ENCODE assay signal across 8 cellular contexts in the genomic region with DNA sequence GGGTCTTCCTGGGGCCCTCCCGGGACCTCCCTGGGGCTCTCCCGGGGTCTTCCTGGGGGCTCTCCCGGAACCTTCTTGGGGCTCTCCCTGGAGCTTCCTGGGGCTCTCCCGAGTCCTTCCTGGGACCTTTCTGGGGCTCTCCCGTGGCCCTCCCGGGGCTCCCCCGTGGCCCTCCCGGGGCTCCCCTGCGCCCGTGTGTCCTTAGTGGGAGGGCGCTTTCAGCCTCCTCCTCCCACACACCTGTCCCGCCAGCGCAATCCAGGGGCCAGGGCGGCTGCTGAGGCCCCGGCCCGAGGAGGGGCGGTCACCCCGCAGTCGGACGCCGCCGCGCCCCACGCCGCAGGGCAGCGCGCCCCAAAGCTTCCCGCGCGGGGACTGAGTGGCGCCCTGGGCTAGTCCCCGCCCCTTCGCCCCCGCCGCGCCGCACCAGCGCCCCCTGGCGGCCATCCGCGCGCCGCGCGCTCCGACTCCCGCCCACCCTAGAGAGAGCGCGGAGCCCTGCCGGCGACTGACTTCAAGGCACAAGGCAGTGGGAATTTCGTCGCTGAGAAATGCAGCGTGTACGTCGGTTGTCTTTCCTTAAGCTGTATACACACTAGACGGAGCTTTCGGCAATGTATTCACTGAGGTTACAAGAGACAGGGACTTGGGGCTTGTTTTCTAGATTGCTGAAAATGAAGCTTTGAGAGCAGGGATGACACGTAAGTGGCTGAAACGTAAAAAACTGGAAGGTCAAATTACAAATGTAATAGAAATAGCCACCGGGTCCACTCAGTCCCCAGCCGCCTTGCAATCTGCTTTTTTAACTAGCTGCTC. TPM values are rescaled to one million over a fixed set of nuclear protein-coding genes. Genes with fewer than 3 reads are reported as not detected.
DNase-seq lines count a peak whose midpoint lies in the region; TF ChIP-seq lines count a peak whose summit lies in the region.

No MANE protein-coding gene starts in this region.

- H3K27ac ChIP-seq in GM23248 (no peak overlapping the region), Karpas-422 (ENCODE audit: low read length) (no peak overlapping the region), SK-N-MC (no peak overlapping the region), cardiac muscle cell (no peak overlapping the region), trophoblast cell (ENCODE audit: low read depth, low read length) (no peak overlapping the region), transverse colon (no peak overlapping the region)

- TF ChIP-seq EP300 in transverse colon (IDR thresholded peaks at IDR 0.05; ENCODE audit: low read depth) = no peak

- H3K9ac ChIP-seq in ES-I3 (ENCODE audit: low read depth, low read length) = peak overlapping the region; percentile 72
- 0 out of 2 replicates have a peak overlapping the region, but pooled peaks have one; percentile 44 for H3K9ac ChIP-seq in GM23248
- H3K9ac ChIP-seq in Karpas-422 (ENCODE audit: low read length) = peak overlapping the region; percentile 70
- peak overlapping the region; percentile 55 for H3K9ac ChIP-seq in SK-N-MC (ENCODE audit: insufficient read length)
- H3K9ac ChIP-seq in trophoblast cell (ENCODE audit: low read length) = peak overlapping the region; percentile 70

- no peak overlapping the region for H2BK5ac ChIP-seq in trophoblast cell (ENCODE audit: low read depth, low read length, poor library complexity)

- H3F3A ChIP-seq in GM23248 (ENCODE audit: insufficient read depth) = no peaks in the 10 kb centered on the region

- H3K27me3 ChIP-seq in GM23248 (replicated peaks; ENCODE audit: insufficient read depth) (0 out of 2 replicates have a peak, but pooled peaks cover 8% of the 10 kb centered on the region), Karpas-422 (ENCODE audit: low read length) (no peaks in the 10 kb centered on the region), cardiac muscle cell (peaks cover 27% of the 10 kb centered on the region), trophoblast cell (ENCODE audit: insufficient read depth, low read length) (no peaks in the 10 kb centered on the region), transverse colon (peaks cover 17% of the 10 kb centered on the region)

- H3K27ac Mint-ChIP-seq in activated naive CD4-positive, alpha-beta T cell treated with anti-CD3 and anti-CD28 coated beads, Interleukin-2, amount 50 U/mL, for 24 hours = peak overlapping the region; percentile 38

- H3K14ac ChIP-seq in trophoblast cell (ENCODE audit: low read length) = peak overlapping the region; percentile 45

- in situ Hi-C loops in GM23248 (cut with MboI) = loop anchor here (5.0 to 10.0 kb wide), 2 partner anchors 158 to 440 kb away; no protein-coding TSS in a partner anchor
- in situ Hi-C loops in transverse colon (cut with MboI; ENCODE audit: low pct_ligation_motif_present in 1 of 4, low pct_unique_long_range_greater_than_20kb in 1 of 4, low sequenced_read_pairs in 3 of 4) = loop anchor here (10.0 to 25.0 kb wide), 3 partner anchors 158 to 420 kb away; no protein-coding TSS in a partner anchor

- H3K4me3 ChIP-seq in GM23248 (peak overlapping the region; percentile 65), Karpas-422 (ENCODE audit: low read length) (peak overlapping the region; percentile 56; the same call in 1 of the 2 replicates), SK-N-MC (peak overlapping the region; percentile 77), cardiac muscle cell (peak overlapping the region; percentile 26), trophoblast cell (ENCODE audit: low read depth, low read length) (peak overlapping the region; percentile 75), transverse colon (peak overlapping the region in 3 of 4 donors; percentile 4 to 48 (median 35))

- H4K12ac ChIP-seq in trophoblast cell (ENCODE audit: low read depth, low read length) = peak overlapping the region; percentile 45

- no peaks in the 10 kb centered on the region for H3K27me3 Mint-ChIP-seq in activated naive CD4-positive, alpha-beta T cell treated with anti-CD3 and anti-CD28 coated beads, Interleukin-2, amount 50 U/mL, for 24 hours

- H3K9me3 Mint-ChIP-seq in activated naive CD4-positive, alpha-beta T cell treated with anti-CD3 and anti-CD28 coated beads, Interleukin-2, amount 50 U/mL, for 24 hours = no peaks in the 10 kb centered on the region

- no peak overlapping the region for H3K4ac ChIP-seq in trophoblast cell (ENCODE audit: low read depth, low read length)

- H2BK12ac ChIP-seq in trophoblast cell (ENCODE audit: low read length) = peak overlapping the region; percentile 67

- H3K4me1 ChIP-seq in ES-I3 (ENCODE audit: insufficient read depth, low read length) (no peaks in the 10 kb centered on the region), GM23248 (ENCODE audit: insufficient read depth) (no peaks in the 10 kb centered on the region), Karpas-422 (ENCODE audit: low read length) (peaks cover 6% of the 10 kb centered on the region), cardiac muscle cell (ENCODE audit: low read depth) (no peaks in the 10 kb centered on the region), trophoblast cell (ENCODE audit: control insufficient read depth in 1 of 2, insufficient read depth in 2 of 2, low read length in 2 of 2) (no peaks in the 10 kb centered on the region), transverse colon (peaks cover 3 to 10% (median 6%) of the 10 kb centered on the region in 4 donors)

- H3K36me3 ChIP-seq in ES-I3 (ENCODE audit: insufficient read depth, low read length) (no peaks in the 10 kb centered on the region), GM23248 (ENCODE audit: low read depth) (no peaks in the 10 kb centered on the region), Karpas-422 (ENCODE audit: insufficient read depth, low read length) (no peaks in the 10 kb centered on the region), SK-N-MC (ENCODE audit: insufficient read depth, low read length) (no peaks in the 10 kb centered on the region), cardiac muscle cell (no peaks in the 10 kb centered on the region), trophoblast cell (ENCODE audit: control insufficient read depth in 1 of 2, insufficient read depth in 2 of 2, low read length in 2 of 2) (no peaks in the 10 kb centered on the region), transverse colon (no peaks in the 10 kb centered on the region)

- H4K91ac ChIP-seq in trophoblast cell (ENCODE audit: low read depth, low read length) = peak overlapping the region; percentile 53

- H2AFZ ChIP-seq in GM23248 (peak overlapping the region; percentile 74), Karpas-422 (ENCODE audit: low read length) (peak overlapping the region; percentile 81; the same call in 1 of the 2 replicates), trophoblast cell (ENCODE audit: insufficient read depth, low read length, poor library complexity) (peak overlapping the region; percentile 69)

- H3K36me3 Mint-ChIP-seq in activated naive CD4-positive, alpha-beta T cell treated with anti-CD3 and anti-CD28 coated beads, Interleukin-2, amount 50 U/mL, for 24 hours = no peaks in the 10 kb centered on the region

- H2AK5ac ChIP-seq in trophoblast cell (ENCODE audit: low read length) = no peak overlapping the region

- no peak overlapping the region for H3K23ac ChIP-seq in trophoblast cell (ENCODE audit: low read length)

- H3K4me2 ChIP-seq in GM23248 (ENCODE audit: unreplicated experiment) (peak overlapping the region; percentile 79), Karpas-422 (ENCODE audit: low read depth, low read length, poor library complexity, severe bottlenecking) (peak overlapping the region; percentile 73), trophoblast cell (ENCODE audit: low read length) (peak overlapping the region; percentile 99)

- no peaks in the 10 kb centered on the region for H4K20me1 ChIP-seq in GM23248 (ENCODE audit: insufficient read depth)
- no peaks in the 10 kb centered on the region for H4K20me1 ChIP-seq in Karpas-422 (ENCODE audit: insufficient read depth, low read depth, low read length)

- peak overlapping the region; percentile 84 for H3K4me3 Mint-ChIP-seq in activated naive CD4-positive, alpha-beta T cell treated with anti-CD3 and anti-CD28 coated beads, Interleukin-2, amount 50 U/mL, for 24 hours

- H3K9me3 ChIP-seq in ES-I3 (ENCODE audit: control insufficient read depth, insufficient read depth, low read length) (no peaks in the 10 kb centered on the region), GM23248 (ENCODE audit: low read depth) (no peaks in the 10 kb centered on the region), Karpas-422 (ENCODE audit: low read length) (no peaks in the 10 kb centered on the region), SK-N-MC (ENCODE audit: low read depth, low read length) (no peaks in the 10 kb centered on the region), cardiac muscle cell (ENCODE audit: low read depth) (no peaks in the 10 kb centered on the region), trophoblast cell (ENCODE audit: insufficient read depth, low read depth, low read length) (peaks cover 7% of the 10 kb centered on the region), transverse colon (no peaks in the 10 kb centered on the region)

- 2 to 3% methylated on average over 33 to 58 of the region's 62 CpGs for WGBS in GM23248 (ENCODE audit: low coverage in 1 of 2, low lambda C conversion rate in 2 of 2, missing lambda C conversion rate in 2 of 2), 2 experiments
- no CpG with 5 or more reads among the region's 62 CpGs for WGBS in trophoblast cell (ENCODE audit: extremely low coverage, insufficient coverage, insufficient read length)
- WGBS in transverse colon (ENCODE audit: low coverage in 1 of 2), 2 donors = 4% methylated on average over 42 of the region's 62 CpGs; no CpG with 5 or more reads in 1 of the 2 donors

- H3K79me2 ChIP-seq in GM23248 (ENCODE audit: insufficient read depth) (no peaks in the 10 kb centered on the region), Karpas-422 (ENCODE audit: low read length) (no peaks in the 10 kb centered on the region), trophoblast cell (ENCODE audit: control insufficient read depth, insufficient read depth, low read length, poor library complexity) (no peaks in the 10 kb centered on the region)

- TF ChIP-seq POLR2A in transverse colon (IDR thresholded peaks at IDR 0.05) = no peak

- intact Hi-C loops in transverse colon (cut with DNase I; ENCODE audit: low total_unique reads) = loop anchor here (10.0 kb wide), 1 partner anchor 420 kb away; no protein-coding TSS in a partner anchor

- no peaks in the 10 kb centered on the region for H3K9me2 ChIP-seq in GM23248 (ENCODE audit: insufficient read depth)
- H3K9me2 ChIP-seq in Karpas-422 (replicated peaks; ENCODE audit: insufficient read depth, low read length) = no peaks in the 10 kb centered on the region

- H4K8ac ChIP-seq in trophoblast cell (ENCODE audit: low read depth, low read length) = peak overlapping the region; percentile 70

- TF ChIP-seq CTCF in cardiac muscle cell (IDR thresholded peaks at IDR 0.05; ENCODE audit: low read depth, low read length) = peak; percentile 68
- peak; percentile 62 to 97 (median 91) for TF ChIP-seq CTCF in transverse colon (IDR thresholded peaks at IDR 0.05)

- peaks cover 7% of the 10 kb centered on the region for H3K4me1 Mint-ChIP-seq in activated naive CD4-positive, alpha-beta T cell treated with anti-CD3 and anti-CD28 coated beads, Interleukin-2, amount 50 U/mL, for 24 hours

- peaks cover 3% of the 10 kb centered on the region for H3K79me1 ChIP-seq in trophoblast cell (ENCODE audit: low read length)

- peak overlapping the region; percentile 39 for H3K18ac ChIP-seq in trophoblast cell (ENCODE audit: low read length)

- DNase-seq in GM23248 (peak; percentile 80), Karpas-422 (peak; percentile 85), SK-N-MC (ENCODE audit: low read depth, low spot score) (peak; percentile 42), cardiac muscle cell (ENCODE audit: low read depth in 1 of 2, low spot score in 1 of 2) (peak; percentile 70 to 82), trophoblast cell (peak; percentile 66 to 83), transverse colon (peak; percentile 77)

- peak overlapping the region; percentile 39 for H2BK120ac ChIP-seq in trophoblast cell (ENCODE audit: insufficient read depth, low read length, poor library complexity)

RNA-seq across cellular contexts. Expression of gene INSIG1, which starts 47.1 kb away (rescaled TPM):
- total RNA-seq in GM23248 (2014; rRNA removed; shearing (Covaris generic)) = 40.3 and 45.3 TPM in 2 replicates
- 30.7 and 34.4 TPM in 2 replicates for polyA plus RNA-seq in GM23248 (2016; fragmentation: Nextera tagmentation; extraction: Ambion mirVana)
- total RNA-seq in Karpas-422 (2014; rRNA removed; shearing (Covaris generic); ENCODE audit: low replicate concordance) = 201 and 249 TPM in 2 replicates
- 76.3 and 221 TPM in 2 replicates for total RNA-seq in cardiac muscle cell
- polyA plus RNA-seq in cardiac muscle cell = 37.2 and 103 TPM in 2 replicates
- 182 and 192 TPM in 2 replicates for polyA plus RNA-seq in trophoblast cell (2013)
- total RNA-seq in transverse colon = 10 to 100 TPM; 28.7 to 65.5 (median 45.0) TPM

Comparison
In these comparisons a context has a peak if more than half of its experiments do, and no peak if none do; other contexts are left out.
1. H3K4me3 ChIP-seq: peak in every context shown above with its lines; median percentile 77 in SK-N-MC; 75 in trophoblast cell; 65 in GM23248; 56 in Karpas-422; 35 in transverse colon; 26 in cardiac muscle cell.